In genomic region chr4:77820836-77821561, GRCh38 we compare ENCODE assay signal across 8 cellular contexts. TPM values are rescaled to one million over a fixed set of nuclear protein-coding genes. Genes with fewer than 3 reads are reported as not detected.
DNase-seq lines count a peak whose midpoint lies in the region; ATAC-seq and TF ChIP-seq lines count a peak whose summit lies in the region.

No MANE protein-coding gene starts in this region.

- no peak for ATAC-seq in naive thymus-derived CD4-positive, alpha-beta T cell
- no peak for ATAC-seq in HG02759 (IDR thresholded peaks at IDR 0.05; ENCODE audit: unreplicated experiment)

- DNase-seq in NK-92 treated with Interleukin-12 subunit alpha and Interleukin-12 subunit beta, amount 100 ng/mL, for 24 hours (lab: John Stamatoyannopoulos, UW) = peak; percentile 6
- DNase-seq in NK-92 (lab: John Stamatoyannopoulos, UW; ENCODE audit: unreplicated experiment) = no peak
- peak; percentile 78 for DNase-seq in OCI-LY7 (ENCODE audit: low spot score)
- peak in 2 of 9 donors; percentile 39 to 79 for DNase-seq in naive thymus-derived CD4-positive, alpha-beta T cell
- DNase-seq in COR-L47 (lab: John Stamatoyannopoulos, UW) = no peak
- DNase-seq in EL = no peak

- H3K9me3 ChIP-seq in OCI-LY7 (ENCODE audit: low read length) = 0 out of 2 replicates have a peak, but pooled peaks cover 5% of the 10 kb centered on the region
- H3K9me3 ChIP-seq in ectodermal cell (ENCODE audit: control insufficient read depth, low read length) = no peaks in the 10 kb centered on the region
- no peaks in the 10 kb centered on the region for H3K9me3 ChIP-seq in naive thymus-derived CD4-positive, alpha-beta T cell (ENCODE audit: control insufficient read depth in 2 of 3, low read length in 3 of 3)

- peaks cover 31 to 69% (median 54%) of the 10 kb centered on the region in 7 donors for H3K4me1 Mint-ChIP-seq in naive thymus-derived CD4-positive, alpha-beta T cell

- POLR2A ChIA-PET in OCI-LY7 (lab: Charles Lee) = interaction anchor here (0.7 to 2.2 kb wide), 14 partner anchors 10 to 925 kb away, joined by 3 to 23 read pairs (median 4); partner anchors contain the start of gene MRPL1
- POLR2A ChIA-PET in naive thymus-derived CD4-positive, alpha-beta T cell (lab: Charles Lee) = interaction anchor here (0.7 to 6.4 kb wide), 18 partner anchors 9 to 1830 kb away, joined by 3 to 531 read pairs (median 5); partner anchors contain the start of genes MRPL1 and SDAD1

- H4K20me1 ChIP-seq in OCI-LY7 (ENCODE audit: insufficient read depth, low read length) = no peaks in the 10 kb centered on the region

- peaks cover 0 to 2% (median 0%) of the 10 kb centered on the region in 5 donors for H3K27me3 Mint-ChIP-seq in naive thymus-derived CD4-positive, alpha-beta T cell

- intact Hi-C loops in OCI-LY7 (cut with micrococcal nuclease; ENCODE audit: unreplicated experiment) = loop anchor here (1.0 to 5.0 kb wide), 4 partner anchors 7 to 744 kb away; partner anchors contain the start of gene CCNI
- intact Hi-C loops in naive thymus-derived CD4-positive, alpha-beta T cell (cut with micrococcal nuclease) = loop anchor here (1.0 to 10.0 kb wide), 15 partner anchors 7 to 1606 kb away; partner anchors contain the start of genes BMP2K (in 2 of the 2), MRPL1 (in 2 of the 2), CCNG2 (in 1 of the 2) and PAQR3 (in 1 of the 2)

- peak overlapping the region; percentile 65; the same call in 1 of the 2 replicates for H2AFZ ChIP-seq in OCI-LY7 (ENCODE audit: low read length)

- H3K27ac Mint-ChIP-seq in naive thymus-derived CD4-positive, alpha-beta T cell = peak overlapping the region; percentile 88 to 100 (median 99)

- H3K4me3 ChIP-seq in OCI-LY7 (ENCODE audit: low read depth, low read length, poor library complexity, severe bottlenecking) = peak overlapping the region; percentile 95
- peak overlapping the region; percentile 71 for H3K4me3 ChIP-seq in ectodermal cell (ENCODE audit: insufficient read depth, low read depth, low read length)
- peak overlapping the region; percentile 93 for H3K4me3 ChIP-seq in naive thymus-derived CD4-positive, alpha-beta T cell (ENCODE audit: low read length)

- H3K36me3 Mint-ChIP-seq in naive thymus-derived CD4-positive, alpha-beta T cell = peaks cover 0 to 22% (median 8%) of the 10 kb centered on the region in 5 donors

- CTCF ChIA-PET in OCI-LY7 (lab: Charles Lee; ENCODE audit: unreplicated experiment) = interaction anchor here (0.6 kb wide), 1 partner anchor 41 kb away, joined by 4 read pairs; no protein-coding TSS in a partner anchor
- CTCF ChIA-PET in naive thymus-derived CD4-positive, alpha-beta T cell (lab: Charles Lee) = interaction anchor here (0.9 to 2.7 kb wide), 3 partner anchors 33 to 40 kb away, joined by 3 to 29 read pairs (median 6); partner anchors contain the start of gene MRPL1

- no TSS peak for BruUV-seq in OCI-LY7 (replicated peaks; lab: Mats Ljungman, UMichigan)

- H3K4me1 ChIP-seq in OCI-LY7 (ENCODE audit: insufficient read depth, low read length, poor library complexity, severe bottlenecking) (peaks cover 65% of the 10 kb centered on the region), ectodermal cell (ENCODE audit: control insufficient read depth, insufficient read depth, low read length) (peaks cover 5% of the 10 kb centered on the region)
- H3K4me1 ChIP-seq in naive thymus-derived CD4-positive, alpha-beta T cell (ENCODE audit: control insufficient read depth in 2 of 2, insufficient read depth in 2 of 2, low read length in 2 of 2) = peaks cover 32 to 39% of the 10 kb centered on the region in 2 donors

- H3K4me3 Mint-ChIP-seq in naive thymus-derived CD4-positive, alpha-beta T cell = peak overlapping the region; percentile 93 to 99 (median 96)

- H3K4me2 ChIP-seq in OCI-LY7 (ENCODE audit: low read length) = peak overlapping the region; percentile 90

- no peak for TF ChIP-seq CTCF in OCI-LY7 (conservative IDR thresholded peaks at IDR 0.05; ENCODE audit: low read length)

- H3K79me2 ChIP-seq in OCI-LY7 (ENCODE audit: insufficient read depth, low read depth, low read length) = peaks cover 50% of the 10 kb centered on the region

- H3K36me3 ChIP-seq in OCI-LY7 (ENCODE audit: insufficient read depth, low read length) = no peaks in the 10 kb centered on the region
- no peaks in the 10 kb centered on the region for H3K36me3 ChIP-seq in ectodermal cell (ENCODE audit: control insufficient read depth, insufficient read depth, low read length)
- H3K36me3 ChIP-seq in naive thymus-derived CD4-positive, alpha-beta T cell (ENCODE audit: control insufficient read depth in 2 of 3, insufficient read depth in 3 of 3, low read length in 3 of 3) = peaks cover 0 to 11% (median 0%) of the 10 kb centered on the region in 3 experiments

- H3K27me3 ChIP-seq in ectodermal cell (ENCODE audit: control insufficient read depth, insufficient read depth, low read length, poor library complexity, severe bottlenecking) = peaks cover 26% of the 10 kb centered on the region
- no peaks in the 10 kb centered on the region for H3K27me3 ChIP-seq in naive thymus-derived CD4-positive, alpha-beta T cell (ENCODE audit: control insufficient read depth in 2 of 2, insufficient read depth in 2 of 2, low read length in 2 of 2)

- no peaks in the 10 kb centered on the region for H3K9me2 ChIP-seq in OCI-LY7 (ENCODE audit: insufficient read depth, low read length)

- H3K27ac ChIP-seq in OCI-LY7 (ENCODE audit: low read depth, low read length, poor library complexity, severe bottlenecking) (peak overlapping the region; percentile 94), ectodermal cell (ENCODE audit: insufficient read depth, low read depth, low read length, poor library complexity, severe bottlenecking) (no peak overlapping the region)
- peak overlapping the region; percentile 100 for H3K27ac ChIP-seq in naive thymus-derived CD4-positive, alpha-beta T cell (ENCODE audit: low read depth, low read length)

- 86 to 92% methylated on average over 7 of the region's 7 CpGs for WGBS in ectodermal cell, 2 experiments

- H3K9me3 Mint-ChIP-seq in naive thymus-derived CD4-positive, alpha-beta T cell = peaks cover 0 to 11% (median 0%) of the 10 kb centered on the region in 11 donors

RNA-seq across cellular contexts. Expression of gene CNOT6L, which starts 1.8 kb away (rescaled TPM):
- 17.3 and 21.4 TPM in 2 replicates for total RNA-seq in OCI-LY7 (2014; rRNA removed; shearing (Covaris generic))
- total RNA-seq in OCI-LY7 (2022) = 112 and 122 TPM in 2 replicates
- polyA plus RNA-seq in ectodermal cell (2013, experiment 1 of 4) = 4.4 TPM
- 3.4 TPM for polyA plus RNA-seq in ectodermal cell (2013, experiment 2 of 4)
- 4.2 TPM for polyA plus RNA-seq in ectodermal cell (2013, experiment 3 of 4)
- polyA plus RNA-seq in ectodermal cell (2013, experiment 4 of 4) = 4.1 TPM
- 100 to 1,000 TPM; 111 to 212 (median 143) TPM for total RNA-seq in naive thymus-derived CD4-positive, alpha-beta T cell
- 10 to 100 TPM; 50.5 to 52.3 TPM for polyA plus RNA-seq in naive thymus-derived CD4-positive, alpha-beta T cell

RNA-seq across cellular contexts. Expression of gene MRPL1, which starts 41.6 kb away (rescaled TPM):
- total RNA-seq in OCI-LY7 (2014; rRNA removed; shearing (Covaris generic)) = 16.6 and 22.6 TPM in 2 replicates
- 30.0 and 37.4 TPM in 2 replicates for total RNA-seq in OCI-LY7 (2022)
- polyA plus RNA-seq in ectodermal cell (2013, experiment 1 of 4) = 31.2 TPM
- polyA plus RNA-seq in ectodermal cell (2013, experiment 2 of 4) = 44.5 TPM
- polyA plus RNA-seq in ectodermal cell (2013, experiment 3 of 4) = 31.9 TPM
- 31.9 TPM for polyA plus RNA-seq in ectodermal cell (2013, experiment 4 of 4)
- 10 to 100 TPM; 13.0 to 37.9 (median 17.8) TPM for total RNA-seq in naive thymus-derived CD4-positive, alpha-beta T cell
- polyA plus RNA-seq in naive thymus-derived CD4-positive, alpha-beta T cell = 10 to 100 TPM; 29.1 to 36.2 TPM

Comparison
In these comparisons a context has a peak if more than half of its experiments do, and no peak if none do; other contexts are left out.
1. DNase-seq: peak in NK-92 treated with Interleukin-12 subunit alpha and Interleukin-12 subunit beta, amount 100 ng/mL, for 24 hours (single experiment) and OCI-LY7 (single experiment); none in NK-92 (single experiment), COR-L47 (single experiment) and EL (single experiment).
2. Peak in every context shown above with its lines, with median percentiles within 50 percentile points of each other: H3K4me3 ChIP-seq.